Comparison of ENCODE assay signal across 29 cellular contexts in genomic region chr7:158946771-158947170, GRCh38.
"Had no signal": no experiment of that assay in that cellular context is flagged by ENCODE, and none has a peak within 500 bp of the region (broad histone marks: within the 10 kb centered on the region; RNA-seq: fewer than 3 reads in every experiment).

No MANE protein-coding gene starts in this region.

- H3K27me3 Mint-ChIP-seq: naive thymus-derived CD4-positive, alpha-beta T cell; progenitor cell of endocrine pancreas; stimulated activated naive B cell treated with anti-CD40 and anti-IgM and Interleukin-4, amounts not matched to agents 10 μg/mL and 1 μg/mL and 100 μg/mL, for 72 hours; stimulated activated naive CD8-positive, alpha-beta T cell treated with anti-CD3 and anti-CD28 coated beads, Interleukin-15, Interleukin-2, amounts not matched to agents 100 ng/mL and 50 ng/mL, for 24 hours had no signal

- H3K36me3 ChIP-seq: neutrophil, ovary, right lobe of liver, uterus had no signal

- H3K4me3 ChIP-seq: ovary, psoas muscle, right lobe of liver, sigmoid colon, stomach, thoracic aorta, thyroid gland, tibial nerve, upper lobe of left lung, uterus had no signal

- ATAC-seq: naive thymus-derived CD4-positive, alpha-beta T cell; natural killer cell; psoas muscle; right cardiac atrium; right lobe of liver; stimulated activated effector memory CD8-positive, alpha-beta T cell treated with anti-CD3 and anti-CD28 coated beads, Interleukin-12 subunit alpha, Interleukin-12 subunit beta, amount 100 ng/mL, for 72 hours; stimulated activated naive B cell treated with anti-CD40 and anti-IgM and Interleukin-4, amounts not matched to agents 10 μg/mL and 1 μg/mL and 100 μg/mL, for 72 hours had no signal

- H3K27ac Mint-ChIP-seq: natural killer cell; nephron; progenitor cell of endocrine pancreas; stimulated activated effector memory CD8-positive, alpha-beta T cell treated with anti-CD3 and anti-CD28 coated beads, Interleukin-12 subunit alpha, Interleukin-12 subunit beta, amount 100 ng/mL, for 72 hours; stimulated activated naive B cell treated with anti-CD40 and anti-IgM and Interleukin-4, amounts not matched to agents 10 μg/mL and 1 μg/mL and 100 μg/mL, for 72 hours; stimulated activated naive CD8-positive, alpha-beta T cell treated with anti-CD3 and anti-CD28 coated beads, Interleukin-15, Interleukin-2, amounts not matched to agents 100 ng/mL and 50 ng/mL, for 24 hours had no signal

- H3K9me3 ChIP-seq: right lobe of liver, thyroid gland had no signal

- H3K4me1 Mint-ChIP-seq: naive thymus-derived CD4-positive, alpha-beta T cell; natural killer cell; nephron; neural crest cell; stimulated activated effector memory CD8-positive, alpha-beta T cell treated with anti-CD3 and anti-CD28 coated beads, Interleukin-12 subunit alpha, Interleukin-12 subunit beta, amount 100 ng/mL, for 72 hours had no signal

- DNase-seq: naive thymus-derived CD4-positive, alpha-beta T cell; natural killer cell; nucleus accumbens; ovary; psoas muscle; right lobe of liver; sigmoid colon; small intestine; stimulated activated CD4-positive, alpha-beta T cell treated with anti-CD3 and anti-CD28 coated beads, Interleukin-15, amount 100 ng/mL, for 24 hours; stimulated activated CD4-positive, alpha-beta T cell treated with anti-CD3 and anti-CD28 coated beads, Interleukin-2, amount 100 ng/mL, for 24 hours; stimulated activated CD4-positive, alpha-beta T cell treated with anti-CD3 and anti-CD28 coated beads, Interleukin-2, amount 100 ng/mL, for 48 hours; stimulated activated CD4-positive, alpha-beta T cell treated with anti-CD3 and anti-CD28 coated beads, Interleukin-4, amount 100 ng/mL, for 24 hours; stimulated activated naive B cell treated with anti-CD40 and anti-IgM and Interleukin-4, amounts not matched to agents 10 μg/mL and 1 μg/mL and 100 μg/mL, for 72 hours; stimulated activated naive CD4-positive, alpha-beta T cell treated with Interleukin-2 at 50 U/mL for 16 hours; stomach; thyroid gland; trophoblast cell; upper lobe of left lung; uterus had no signal

- H3K27me3 ChIP-seq: neutrophil, ovary, right lobe of liver, sigmoid colon, stomach, thyroid gland, tibial nerve, upper lobe of left lung, uterus had no signal

- H3K4me3 Mint-ChIP-seq: naive thymus-derived CD4-positive, alpha-beta T cell; natural killer cell; nephron; neural crest cell; stimulated activated effector memory CD8-positive, alpha-beta T cell treated with anti-CD3 and anti-CD28 coated beads, Interleukin-12 subunit alpha, Interleukin-12 subunit beta, amount 100 ng/mL, for 72 hours; stimulated activated naive B cell treated with anti-CD40 and anti-IgM and Interleukin-4, amounts not matched to agents 10 μg/mL and 1 μg/mL and 100 μg/mL, for 72 hours; stimulated activated naive CD8-positive, alpha-beta T cell treated with anti-CD3 and anti-CD28 coated beads, Interleukin-15, Interleukin-2, amounts not matched to agents 100 ng/mL and 50 ng/mL, for 24 hours had no signal

- H3K27ac ChIP-seq: neutrophil, ovary, parathyroid adenoma, psoas muscle, right lobe of liver, sigmoid colon, stomach, thoracic aorta, thyroid gland, tibial nerve, upper lobe of left lung, uterus had no signal

- H3K4me1 ChIP-seq: parathyroid adenoma, psoas muscle, right lobe of liver, sigmoid colon, stomach, thyroid gland, tibial nerve, upper lobe of left lung, uterus had no signal
